In the genomic region with DNA sequence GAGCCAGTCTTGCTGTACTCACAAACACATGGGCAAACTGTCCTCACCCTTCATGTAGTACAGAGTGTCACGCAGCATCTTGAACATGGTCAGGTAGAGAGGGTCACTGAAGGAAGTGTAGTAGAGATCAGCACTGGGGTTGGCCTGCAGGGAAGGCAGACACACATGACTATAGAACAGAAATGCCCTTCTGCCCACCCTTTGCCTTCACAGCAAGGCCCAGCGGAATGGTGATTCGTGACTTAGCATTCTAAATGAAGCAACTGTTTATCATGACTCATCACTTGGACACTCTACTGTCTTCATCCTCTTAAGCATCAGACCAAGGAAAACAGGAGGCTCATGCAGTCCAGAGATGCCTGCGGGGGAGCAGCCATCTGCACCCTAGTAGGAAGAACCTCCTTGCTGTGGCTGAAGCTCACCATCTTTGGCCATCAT, we compare ENCODE assay signal across 10 cellular contexts. TPM values are rescaled to one million over a fixed set of nuclear protein-coding genes. Genes with fewer than 3 reads are reported as not detected.
A peak's percentile ranks its signal among the peaks of the same experiment; 100 is the strongest.
DNase-seq lines count a peak whose midpoint lies in the region; ATAC-seq, FAIRE-seq and TF ChIP-seq lines count a peak whose summit lies in the region.
"Had no signal": no experiment of that assay in that cellular context is flagged by ENCODE, and none has a peak within 500 bp of the region (broad histone marks: within the 10 kb centered on the region; RNA-seq: fewer than 3 reads in every experiment).

No MANE protein-coding gene starts in this region.

- intact Hi-C loops in right cardiac atrium (cut with DNase I) = no loop called here

- H3K27me3 ChIP-seq in upper lobe of left lung = no peaks in the 10 kb centered on the region
- no peaks in the 10 kb centered on the region for H3K27me3 ChIP-seq in right cardiac atrium (ENCODE audit: control insufficient read depth, insufficient read depth)

- H3K27ac ChIP-seq in upper lobe of left lung (no peak overlapping the region), right cardiac atrium (ENCODE audit: low read length) (no peak overlapping the region)
- H3K27ac ChIP-seq: PC-9 had no signal

- peak; percentile 97 for DNase-seq in ELR (ENCODE audit: low read depth)
- DNase-seq in RCC 7860 (ENCODE audit: low spot score) = peak; percentile 79
- DNase-seq in erythroblast (lab: John Stamatoyannopoulos, UW) = peak; percentile 35 to 60
- peak; percentile 67 for DNase-seq in occipital lobe (lab: John Stamatoyannopoulos, UW)
- no peak for DNase-seq in NOMO-1 (lab: John Stamatoyannopoulos, UW; ENCODE audit: unreplicated experiment in 2 of 2)
- DNase-seq in upper lobe of left lung = no peak
- no peak for DNase-seq in right cardiac atrium
- DNase-seq: endodermal cell had no signal

- H3K36me3 ChIP-seq in upper lobe of left lung = peaks cover 30 to 96% (median 77%) of the 10 kb centered on the region in 4 donors

- no peaks in the 10 kb centered on the region for H3K9me3 ChIP-seq in upper lobe of left lung
- no peaks in the 10 kb centered on the region for H3K9me3 ChIP-seq in right cardiac atrium (ENCODE audit: control insufficient read depth, low read length)

- FAIRE-seq in RCC 7860 (lab: Jason Lieb, UNC) = peak; percentile 34

- no peak for TF ChIP-seq CTCF in upper lobe of left lung (IDR thresholded peaks at IDR 0.05)

- H3K4me1 ChIP-seq in upper lobe of left lung (no peaks in the 10 kb centered on the region), right cardiac atrium (ENCODE audit: control insufficient read depth, insufficient read depth, low read length) (no peaks in the 10 kb centered on the region)

- TF ChIP-seq POLR2A in erythroblast (IDR thresholded peaks at IDR 0.05; ENCODE audit: low read length) = no peak
- TF ChIP-seq POLR2A in upper lobe of left lung (IDR thresholded peaks at IDR 0.05) = no peak

- TF ChIP-seq EP300 in upper lobe of left lung (IDR thresholded peaks at IDR 0.05) = no peak

- ATAC-seq in upper lobe of left lung (ENCODE audit: low FRiP score in 2 of 2) (no peak), right cardiac atrium (no peak), GM19452 (IDR thresholded peaks at IDR 0.05; ENCODE audit: unreplicated experiment) (no peak)

- 81 to 91% methylated on average over 3 to 4 of the region's 4 CpGs for WGBS in upper lobe of left lung, 2 donors
- WGBS in right cardiac atrium = 89% methylated on average over 4 of the region's 4 CpGs

- no peak overlapping the region for H3K4me3 ChIP-seq in upper lobe of left lung
- no peak overlapping the region for H3K4me3 ChIP-seq in right cardiac atrium (ENCODE audit: low read length)
- H3K4me3 ChIP-seq: PC-9 had no signal

RNA-seq across cellular contexts. Expression of a gene that starts 33.4 kb away (rescaled TPM):
- total RNA-seq in occipital lobe (2.7 TPM), upper lobe of left lung (1 to 10 TPM in 1 of 6 donors, under 1 TPM in 3, not detected in 2; 0.57 to 2.6 (median 0.76) TPM), right cardiac atrium (under 1 TPM; 0.20 to 0.76 (median 0.56) TPM)
- 1.4 TPM for polyA plus RNA-seq in right cardiac atrium
- total RNA-seq: endodermal cell, PC-9 had no signal

RNA-seq across cellular contexts. Expression of a gene that starts 51.3 kb away (rescaled TPM):
- total RNA-seq in occipital lobe (41.6 TPM), upper lobe of left lung (100 to 1,000 TPM in 2 of 6 donors, 10 to 100 TPM in 4; 68.6 to 251 (median 89.5) TPM), right cardiac atrium (10 to 100 TPM; 50.9 to 61.9 (median 53.2) TPM)
- 31.3 TPM for polyA plus RNA-seq in right cardiac atrium

RNA-seq across cellular contexts. Expression of a gene that starts 51.5 kb away (rescaled TPM):
- total RNA-seq in occipital lobe = 6.1 TPM
- total RNA-seq in upper lobe of left lung = 10 to 100 TPM; 10.2 to 28.3 (median 19.8) TPM
- 10 to 100 TPM; 25.1 to 27.8 (median 26.5) TPM for total RNA-seq in right cardiac atrium
- polyA plus RNA-seq in right cardiac atrium = 18.8 TPM

Comparison
In these comparisons a context has a peak if more than half of its experiments do, and no peak if none do; other contexts are left out.
1. DNase-seq: peak in ELR (single experiment), RCC 7860 (single experiment), erythroblast (2 of 2) and occipital lobe (single experiment); none in NOMO-1 (0 of 2), upper lobe of left lung (0 of 2) and right cardiac atrium (0 of 3).